In genomic region chr3:52034212-52034611, GRCh38 we compare ENCODE assay signal across 17 cellular contexts.
"Had no signal": no experiment of that assay in that cellular context is flagged by ENCODE, and none has a peak within 500 bp of the region (broad histone marks: within the 10 kb centered on the region; RNA-seq: fewer than 3 reads in every experiment).

No MANE protein-coding gene starts in this region.

- H3K27me3 ChIP-seq: right atrium auricular region, tibial nerve, upper lobe of left lung had no signal

- H3K27ac ChIP-seq: coronary artery, prostate gland, thoracic aorta, upper lobe of left lung had no signal

- H3K27me3 Mint-ChIP-seq: memory B cell had no signal

- H3K9me3 Mint-ChIP-seq: memory B cell, natural killer cell, neural crest cell had no signal

- ATAC-seq: natural killer cell; sciatic nerve; stimulated activated memory B cell treated with anti-CD40 and anti-IgM and Interleukin-4, amounts not matched to agents 10 μg/mL and 1 μg/mL and 100 μg/mL, for 72 hours; stimulated activated naive CD8-positive, alpha-beta T cell treated with anti-CD3 and anti-CD28 coated beads, Interleukin-15, Interleukin-2, amounts not matched to agents 100 U/mL and 50 U/mL, for 24 hours had no signal

- H3K4me3 ChIP-seq: coronary artery, lung, prostate gland, right atrium auricular region, thoracic aorta, tibial nerve, upper lobe of left lung had no signal

- H3K4me3 Mint-ChIP-seq: memory B cell; natural killer cell; neural crest cell; stimulated activated memory B cell treated with anti-CD40 and anti-IgM and Interleukin-4, amounts not matched to agents 10 μg/mL and 1 μg/mL and 100 μg/mL, for 72 hours had no signal

- H3K4me1 ChIP-seq: prostate gland had no signal

- H3K4me1 Mint-ChIP-seq: natural killer cell had no signal

- DNase-seq: dermis blood vessel endothelial cell; natural killer cell; nucleus accumbens; stimulated activated CD4-positive, alpha-beta T cell treated with anti-CD3 and anti-CD28 coated beads, Interleukin-2, amount 100 ng/mL, for 24 hours; stimulated activated CD4-positive, alpha-beta T cell treated with anti-CD3 and anti-CD28 coated beads, Interleukin-4, amount 100 ng/mL, for 24 hours; stimulated activated naive CD8-positive, alpha-beta T cell treated with anti-CD3 and anti-CD28 coated beads, Interleukin-15, Interleukin-2, amounts not matched to agents 100 U/mL and 50 U/mL, for 24 hours; upper lobe of left lung had no signal

- H3K36me3 Mint-ChIP-seq: memory B cell; natural killer cell; stimulated activated memory B cell treated with anti-CD40 and anti-IgM and Interleukin-4, amounts not matched to agents 10 μg/mL and 1 μg/mL and 100 μg/mL, for 72 hours had no signal

- H3K9me3 ChIP-seq: prostate gland, right atrium auricular region, thoracic aorta, tibial nerve, upper lobe of left lung had no signal

- H3K36me3 ChIP-seq: prostate gland, right atrium auricular region, thoracic aorta, tibial nerve, upper lobe of left lung had no signal

- H3K27ac Mint-ChIP-seq: memory B cell; natural killer cell; stimulated activated memory B cell treated with anti-CD40 and anti-IgM and Interleukin-4, amounts not matched to agents 10 μg/mL and 1 μg/mL and 100 μg/mL, for 72 hours had no signal
